In genomic region chr20:1397710-1398109, GRCh38 we compare ENCODE assay signal across 1 cellular context.
TF ChIP-seq lines count a peak whose summit lies in the region.

No MANE protein-coding gene starts in this region.

TF ChIP-seq in GM23338, 12 proteins besides CTCF, POLR2A, EP300 and RAD21 (continued from another document):
- TF ChIP-seq ZNF462 (CRISPR knock-in tag; IDR thresholded peaks at IDR 0.05) = no peak
- TF ChIP-seq ZNF114 (CRISPR knock-in tag; IDR thresholded peaks at IDR 0.05) = no peak
- TF ChIP-seq NANOG (IDR thresholded peaks at IDR 0.05; ENCODE audit: borderline replicate concordance) = no peak
- TF ChIP-seq EZH2 (IDR thresholded peaks at IDR 0.05; ENCODE audit: low read depth, unreplicated experiment) = no peak
